In the genomic region with DNA sequence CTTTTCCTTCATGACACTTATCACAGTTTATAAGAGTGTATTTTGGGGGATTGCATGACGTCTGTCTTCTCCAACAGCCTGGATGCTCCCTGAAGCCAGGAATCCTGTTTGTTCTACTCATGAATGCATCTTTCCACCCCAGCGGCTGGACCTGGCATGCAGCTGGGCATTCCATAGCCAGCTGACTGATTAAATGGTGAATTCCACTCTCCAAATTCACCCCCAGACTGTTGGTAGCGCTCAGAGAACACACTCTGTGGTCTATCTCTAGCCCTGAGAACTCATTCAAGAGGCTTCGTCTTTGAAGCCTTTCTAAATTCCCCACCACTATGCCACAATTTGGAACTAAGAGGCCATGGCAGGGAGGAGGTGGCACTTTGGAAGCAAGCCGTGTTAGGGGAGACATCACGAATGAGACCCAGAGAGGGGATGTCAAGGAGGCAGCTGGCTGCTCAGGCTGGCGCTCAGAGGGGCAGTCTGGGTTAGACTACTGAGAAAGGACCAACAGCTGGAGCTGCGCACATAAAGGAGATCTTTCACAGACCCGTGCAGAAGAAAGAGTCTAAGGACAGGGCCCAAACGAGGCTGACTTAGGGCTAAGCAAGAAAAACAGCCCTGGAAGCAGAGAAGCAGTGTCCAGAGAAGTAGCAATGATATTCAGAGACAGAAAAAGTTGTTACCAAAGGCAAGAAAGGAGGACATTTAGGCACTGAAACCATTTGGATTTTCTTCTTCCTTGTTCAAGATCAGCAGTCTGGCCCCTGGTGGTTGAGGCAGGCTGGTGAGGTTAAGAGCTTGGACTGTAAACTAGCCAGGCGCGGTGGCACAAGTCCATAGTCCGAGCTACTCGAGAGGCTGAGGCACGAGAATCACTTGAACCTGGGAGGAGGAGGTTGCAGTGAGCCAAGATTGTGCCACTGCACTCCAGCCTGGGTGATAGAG, we compare ENCODE assay signal across 2 cellular contexts.
TF ChIP-seq lines count a peak whose summit lies in the region.

No MANE protein-coding gene starts in this region.

TF ChIP-seq in HEK293, 187 proteins besides CTCF, POLR2A, EP300 and RAD21 (continued from another document):
- no peak for TF ChIP-seq ZNF133 (tag by site-specific recombination; IDR thresholded peaks at IDR 0.05)
- TF ChIP-seq, protein P1, sequence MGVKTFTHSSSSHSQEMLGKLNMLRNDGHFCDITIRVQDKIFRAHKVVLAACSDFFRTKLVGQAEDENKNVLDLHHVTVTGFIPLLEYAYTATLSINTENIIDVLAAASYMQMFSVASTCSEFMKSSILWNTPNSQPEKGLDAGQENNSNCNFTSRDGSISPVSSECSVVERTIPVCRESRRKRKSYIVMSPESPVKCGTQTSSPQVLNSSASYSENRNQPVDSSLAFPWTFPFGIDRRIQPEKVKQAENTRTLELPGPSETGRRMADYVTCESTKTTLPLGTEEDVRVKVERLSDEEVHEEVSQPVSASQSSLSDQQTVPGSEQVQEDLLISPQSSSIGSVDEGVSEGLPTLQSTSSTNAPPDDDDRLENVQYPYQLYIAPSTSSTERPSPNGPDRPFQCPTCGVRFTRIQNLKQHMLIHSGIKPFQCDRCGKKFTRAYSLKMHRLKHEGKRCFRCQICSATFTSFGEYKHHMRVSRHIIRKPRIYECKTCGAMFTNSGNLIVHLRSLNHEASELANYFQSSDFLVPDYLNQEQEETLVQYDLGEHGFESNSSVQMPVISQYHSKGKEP (tag by site-specific recombination; IDR thresholded peaks at IDR 0.05): no peak
- TF ChIP-seq EGR2 (tag by site-specific recombination; IDR thresholded peaks at IDR 0.05; ENCODE audit: low read depth): no peak
- TF ChIP-seq ZSCAN16 (tag by site-specific recombination; IDR thresholded peaks at IDR 0.05): no peak
- TF ChIP-seq FEZF1 (tag by site-specific recombination; IDR thresholded peaks at IDR 0.05): no peak
- TF ChIP-seq ZNF785 (tag by site-specific recombination; IDR thresholded peaks at IDR 0.05): no peak
- TF ChIP-seq ZNF140 (tag by site-specific recombination; IDR thresholded peaks at IDR 0.05): no peak
- no peak for TF ChIP-seq ZNF510 (tag by site-specific recombination; IDR thresholded peaks at IDR 0.05; ENCODE audit: insufficient replicate concordance)
- no peak for TF ChIP-seq KLF1 (tag by site-specific recombination; IDR thresholded peaks at IDR 0.05)
- TF ChIP-seq ZNF596 (tag by site-specific recombination; IDR thresholded peaks at IDR 0.05): no peak
- TF ChIP-seq OSR2 (tag by site-specific recombination; IDR thresholded peaks at IDR 0.05): no peak
- no peak for TF ChIP-seq ZNF335 (tag by site-specific recombination; conservative IDR thresholded peaks at IDR 0.05)
- TF ChIP-seq, protein P2, sequence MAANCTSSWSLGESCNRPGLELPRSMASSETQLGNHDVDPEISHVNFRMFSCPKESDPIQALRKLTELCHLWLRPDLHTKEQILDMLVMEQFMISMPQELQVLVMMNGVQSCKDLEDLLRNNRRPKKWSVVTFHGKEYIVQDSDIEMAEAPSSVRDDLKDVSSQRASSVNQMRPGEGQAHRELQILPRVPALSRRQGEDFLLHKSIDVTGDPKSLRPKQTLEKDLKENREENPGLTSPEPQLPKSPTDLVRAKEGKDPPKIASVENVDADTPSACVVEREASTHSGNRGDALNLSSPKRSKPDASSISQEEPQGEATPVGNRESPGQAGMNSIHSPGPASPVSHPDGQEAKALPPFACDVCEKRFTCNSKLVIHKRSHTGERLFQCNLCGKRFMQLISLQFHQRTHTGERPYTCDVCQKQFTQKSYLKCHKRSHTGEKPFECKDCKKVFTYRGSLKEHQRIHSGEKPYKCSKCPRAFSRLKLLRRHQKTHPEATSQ (tag by site-specific recombination; IDR thresholded peaks at IDR 0.05): no peak
- no peak for TF ChIP-seq ZNF391 (tag by site-specific recombination; IDR thresholded peaks at IDR 0.05; ENCODE audit: borderline replicate concordance, low read depth)

TF ChIP-seq in WTC11, 78 proteins besides CTCF, POLR2A, EP300 and RAD21 (continued from another document):
- no peak for TF ChIP-seq OVOL2 (CRISPR knock-in tag; IDR thresholded peaks at IDR 0.05; ENCODE audit: borderline replicate concordance)
- no peak for TF ChIP-seq SOX15 (CRISPR knock-in tag; IDR thresholded peaks at IDR 0.05)
- no peak for TF ChIP-seq FOXK1 (CRISPR knock-in tag; IDR thresholded peaks at IDR 0.05)
- no peak for TF ChIP-seq ZNF232 (CRISPR knock-in tag; IDR thresholded peaks at IDR 0.05)
- no peak for TF ChIP-seq JAZF1 (CRISPR knock-in tag; IDR thresholded peaks at IDR 0.05)
- no peak for TF ChIP-seq KAT7 (CRISPR knock-in tag; IDR thresholded peaks at IDR 0.05; ENCODE audit: borderline replicate concordance)
- TF ChIP-seq NFE2L1 (CRISPR knock-in tag; IDR thresholded peaks at IDR 0.05): no peak
- no peak for TF ChIP-seq ESRRA (CRISPR knock-in tag; IDR thresholded peaks at IDR 0.05; ENCODE audit: borderline replicate concordance)
- TF ChIP-seq PRRX2 (CRISPR knock-in tag; IDR thresholded peaks at IDR 0.05): no peak
- no peak for TF ChIP-seq CBFB (CRISPR knock-in tag; IDR thresholded peaks at IDR 0.05; ENCODE audit: low read depth)
- TF ChIP-seq EMX1 (CRISPR knock-in tag; IDR thresholded peaks at IDR 0.05): no peak
- TF ChIP-seq ZNF121 (CRISPR knock-in tag; IDR thresholded peaks at IDR 0.05): no peak
- TF ChIP-seq, protein P3, sequence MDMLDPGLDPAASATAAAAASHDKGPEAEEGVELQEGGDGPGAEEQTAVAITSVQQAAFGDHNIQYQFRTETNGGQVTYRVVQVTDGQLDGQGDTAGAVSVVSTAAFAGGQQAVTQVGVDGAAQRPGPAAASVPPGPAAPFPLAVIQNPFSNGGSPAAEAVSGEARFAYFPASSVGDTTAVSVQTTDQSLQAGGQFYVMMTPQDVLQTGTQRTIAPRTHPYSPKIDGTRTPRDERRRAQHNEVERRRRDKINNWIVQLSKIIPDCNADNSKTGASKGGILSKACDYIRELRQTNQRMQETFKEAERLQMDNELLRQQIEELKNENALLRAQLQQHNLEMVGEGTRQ (CRISPR knock-in tag; IDR thresholded peaks at IDR 0.05): no peak
